In the genomic region with DNA sequence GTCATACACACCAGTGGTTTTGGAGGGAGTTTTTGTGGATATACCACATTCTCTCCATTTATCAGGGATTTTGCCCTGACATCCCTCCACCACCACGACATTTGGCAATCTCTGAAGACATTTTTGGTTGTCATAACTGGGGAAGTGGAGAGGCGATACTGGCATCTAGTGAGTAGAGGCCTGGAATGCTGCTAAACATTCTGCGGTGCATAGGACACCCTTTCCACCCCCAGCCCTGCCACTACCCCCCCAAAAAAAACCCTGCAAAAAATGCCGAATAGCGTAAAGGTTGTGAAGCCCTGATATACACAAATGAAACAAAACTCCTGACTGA, we compare ENCODE assay signal across 8 cellular contexts. TPM values are rescaled to one million over a fixed set of nuclear protein-coding genes. Genes with fewer than 3 reads are reported as not detected.
A peak's percentile ranks its signal among the peaks of the same experiment; 100 is the strongest.
DNase-seq lines count a peak whose midpoint lies in the region; ATAC-seq and TF ChIP-seq lines count a peak whose summit lies in the region.

No MANE protein-coding gene starts in this region.

- H3K9me3 ChIP-seq in HEK293 (ENCODE audit: control insufficient read depth, insufficient read depth, low read depth, low read length) = no peaks in the 10 kb centered on the region
- no peaks in the 10 kb centered on the region for H3K9me3 ChIP-seq in cardiac muscle cell (ENCODE audit: low read depth)
- H3K9me3 ChIP-seq in gastrocnemius medialis = no peaks in the 10 kb centered on the region

- in situ Hi-C loops in gastrocnemius medialis (cut with MboI; ENCODE audit: low sequenced_read_pairs in 4 of 4) = no loop called here

- H3K36me3 ChIP-seq in HEK293 (ENCODE audit: control insufficient read depth in 2 of 2, insufficient read depth in 1 of 2, low read length in 2 of 2) (no peaks in the 10 kb centered on the region), cardiac muscle cell (no peaks in the 10 kb centered on the region), gastrocnemius medialis (no peaks in the 10 kb centered on the region)

- peak; percentile 13 to 26 for ATAC-seq in gastrocnemius medialis

- TF ChIP-seq CTCF in HEK293 (tag by site-specific recombination; IDR thresholded peaks at IDR 0.05) (no peak), WI38 (IDR thresholded peaks at IDR 0.05; ENCODE audit: low read depth, low read length) (no peak), cardiac muscle cell (IDR thresholded peaks at IDR 0.05; ENCODE audit: low read depth, low read length) (no peak), gastrocnemius medialis (IDR thresholded peaks at IDR 0.05 in 4 of 5, conservative IDR thresholded peaks at IDR 0.05 in 1 of 5) (no peak)

- H3K27ac ChIP-seq in HEK293 (ENCODE audit: extremely low read depth, low read depth, low read length) = no peak overlapping the region
- no peak overlapping the region for H3K27ac ChIP-seq in cardiac muscle cell
- H3K27ac ChIP-seq in gastrocnemius medialis = peak overlapping the region; percentile 93 to 97 (median 94)

- POLR2A ChIA-PET in HEK293 (lab: Yijun Ruan, JAX) = no interaction called here

- CTCF ChIA-PET in HEK293 (lab: Yijun Ruan, JAX) = interaction anchor here (0.6 to 0.7 kb wide), 2 partner anchors 130 to 667 kb away, joined by 3 to 8 read pairs; no protein-coding TSS in a partner anchor

- peak overlapping the region; percentile 73 for H3K4me3 ChIP-seq in HEK293 (ENCODE audit: low read depth, low read length)
- peak overlapping the region; percentile 91 for H3K4me3 ChIP-seq in WI38 (ENCODE audit: low read depth, low read length)
- H3K4me3 ChIP-seq in cardiac muscle cell = peak overlapping the region; percentile 77
- H3K4me3 ChIP-seq in gastrocnemius medialis = peak overlapping the region; percentile 81 to 98 (median 96)

- intact Hi-C loops in gastrocnemius medialis (cut with DNase I; ENCODE audit: low total_unique reads) = loop anchor here (1.0 to 2.0 kb wide), 2 partner anchors 88 to 107 kb away; a partner anchor contains a TSS

- no peaks in the 10 kb centered on the region for H3K4me1 ChIP-seq in HEK293 (ENCODE audit: control insufficient read depth, insufficient read depth, low read length)
- H3K4me1 ChIP-seq in cardiac muscle cell (ENCODE audit: low read depth) = no peaks in the 10 kb centered on the region
- peaks cover 14 to 15% of the 10 kb centered on the region in 2 donors for H3K4me1 ChIP-seq in gastrocnemius medialis

- H3K27me3 ChIP-seq in cardiac muscle cell (no peaks in the 10 kb centered on the region), gastrocnemius medialis (no peaks in the 10 kb centered on the region)

- TF ChIP-seq POLR2A in gastrocnemius medialis (IDR thresholded peaks at IDR 0.05) = no peak

- DNase-seq in cardiac muscle cell (ENCODE audit: low read depth in 1 of 2, low spot score in 1 of 2) (peak in 1 of 2 donors; percentile 25), gastrocnemius medialis (no peak), NCI-H2107 treated with DMSO at 0.1 percent for 48 hours (lab: John Stamatoyannopoulos, UW; ENCODE audit: unreplicated experiment) (no peak), LoVo (ENCODE audit: low spot score) (no peak), GM19240 (ENCODE audit: insufficient read length, low spot score) (no peak), T1000 (lab: John Stamatoyannopoulos, UW) (no peak)

TF ChIP-seq in HEK293, 187 proteins besides CTCF, POLR2A, EP300 and RAD21:
- TF ChIP-seq ZNF654 (tag by site-specific recombination; IDR thresholded peaks at IDR 0.05; ENCODE audit: low read depth) (0 out of 2 replicates have a peak, but pooled peaks have one; percentile 8), ZBTB20 (tag by site-specific recombination; IDR thresholded peaks at IDR 0.05) (0 out of 2 replicates have a peak, but pooled peaks have one; percentile 10), ZNF174 (tag by site-specific recombination; IDR thresholded peaks at IDR 0.05) (no peak), ZNF366 (tag by site-specific recombination; conservative IDR thresholded peaks at IDR 0.05) (peak; percentile 35; the same call in 1 of the 2 replicates)

RNA-seq across cellular contexts. Expression of a gene that starts 0.6 kb away (rescaled TPM):
- total RNA-seq in cardiac muscle cell (27.3 and 44.2 TPM in 2 replicates), gastrocnemius medialis (100 to 1,000 TPM in 1 of 4 donors, 10 to 100 TPM in 3; 32.3 to 110 (median 65.4) TPM)
- 17.8 and 29.6 TPM in 2 replicates for polyA plus RNA-seq in cardiac muscle cell

RNA-seq across cellular contexts. Expression of a gene that starts 27.3 kb away (rescaled TPM):
- total RNA-seq in cardiac muscle cell (0.11 TPM in 1 of 2 replicates, not detected in the other), gastrocnemius medialis (under 1 TPM in 1 of 4 donors, not detected in 3; 0.97 TPM)
- not detected in 2 replicates for polyA plus RNA-seq in cardiac muscle cell

RNA-seq across cellular contexts. Expression of a gene that starts 31.3 kb away (rescaled TPM):
- total RNA-seq in cardiac muscle cell (not detected in 2 replicates), gastrocnemius medialis (not detected)
- 0.34 TPM in 1 of 2 replicates, not detected in the other for polyA plus RNA-seq in cardiac muscle cell

Comparison
In these comparisons a context has a peak if more than half of its experiments do, and no peak if none do; other contexts are left out.
1. H3K27ac ChIP-seq: peak in gastrocnemius medialis (4 of 4); none in HEK293 (single experiment) and cardiac muscle cell (single experiment).
2. Peak in every context shown above with its lines, with median percentiles within 50 percentile points of each other: H3K4me3 ChIP-seq.